8 cellular contexts compared by ENCODE assay signal in genomic region chr1:67441183-67441582, GRCh38. TPM values are rescaled to one million over a fixed set of nuclear protein-coding genes. Genes with fewer than 3 reads are reported as not detected.
DNase-seq lines count a peak whose midpoint lies in the region; ATAC-seq and TF ChIP-seq lines count a peak whose summit lies in the region.

No MANE protein-coding gene starts in this region.

- intact Hi-C loops in vagina (cut with DNase I) = no loop called here

- TF ChIP-seq POLR2A in vagina (IDR thresholded peaks at IDR 0.05) = no peak

- H3K4me1 ChIP-seq in vagina = peaks cover 14% of the 10 kb centered on the region

- no peak for TF ChIP-seq CTCF in vagina (IDR thresholded peaks at IDR 0.05)

- DNase-seq in ELR (ENCODE audit: low read depth) (peak; percentile 23), activated T-cell treated with anti-CD3 and anti-CD28 coated beads for 48 hours (ENCODE audit: low read depth) (peak; percentile 24), kidney tubule cell (ENCODE audit: low spot score) (peak; percentile 36), stromal cell of bone marrow (ENCODE audit: low read depth) (peak; percentile 45), vagina (ENCODE audit: extremely low spot score in 2 of 2) (no peak), amniotic stem cell (lab: John Stamatoyannopoulos, UW) (no peak)

- no peak overlapping the region for H3K4me3 ChIP-seq in vagina

- H3K27me3 ChIP-seq in vagina = no peaks in the 10 kb centered on the region

- H3K36me3 ChIP-seq in vagina = no peaks in the 10 kb centered on the region

- no peaks in the 10 kb centered on the region for H3K9me3 ChIP-seq in vagina

- H3K27ac ChIP-seq in vagina = no peak overlapping the region

- ATAC-seq in HG02798 (IDR thresholded peaks at IDR 0.05; ENCODE audit: poor library complexity, unreplicated experiment) = peak; percentile 51
- ATAC-seq in HG03442 (IDR thresholded peaks at IDR 0.05; ENCODE audit: unreplicated experiment) = no peak

RNA-seq across cellular contexts. Expression of gene SERBP1, which starts 11.0 kb away (rescaled TPM):
- total RNA-seq in vagina = 167 TPM

Comparison
In these comparisons a context has a peak if more than half of its experiments do, and no peak if none do; other contexts are left out.
1. DNase-seq: peak in ELR (single experiment), activated T-cell treated with anti-CD3 and anti-CD28 coated beads for 48 hours (single experiment), kidney tubule cell (single experiment) and stromal cell of bone marrow (single experiment); none in vagina (0 of 2) and amniotic stem cell (single experiment).